21 cellular contexts compared by ENCODE assay signal in genomic region chr17:39866013-39866730, GRCh38. TPM values are rescaled to one million over a fixed set of nuclear protein-coding genes. Genes with fewer than 3 reads are reported as not detected.
DNase-seq lines count a peak whose midpoint lies in the region; ATAC-seq and TF ChIP-seq lines count a peak whose summit lies in the region.
"Had no signal": no experiment of that assay in that cellular context is flagged by ENCODE, and none has a peak within 500 bp of the region (broad histone marks: within the 10 kb centered on the region; RNA-seq: fewer than 3 reads in every experiment).

No MANE protein-coding gene starts in this region.

- ATAC-seq in stimulated activated naive B cell treated with anti-CD40 and anti-IgM and Interleukin-4, amounts not matched to agents 10 μg/mL and 1 μg/mL and 100 μg/mL, for 72 hours (replicated peaks): no peak
- ATAC-seq: gastrocnemius medialis, right cardiac atrium had no signal

- no peak overlapping the region for H3K27ac ChIP-seq in tibial artery
- H3K27ac ChIP-seq: brain microvascular endothelial cell, gastrocnemius medialis, SK-N-MC, vagina had no signal

- H3K4me3 Mint-ChIP-seq in activated naive CD4-positive, alpha-beta T cell treated with anti-CD3 and anti-CD28 coated beads, Interleukin-2, amount 50 U/mL, for 24 hours: peak overlapping the region; percentile 93
- H3K4me3 Mint-ChIP-seq in IgD-negative memory B cell: peak overlapping the region in 3 of 4 donors; percentile 75 to 100 (median 97)
- H3K4me3 Mint-ChIP-seq in activated T-helper 2 cell treated with anti-CD3 and anti-CD28 coated beads, Interferon-gamma antibody, Interleukin-2, Interleukin-4, amounts not matched to agents 10 μg/mL and 5 μg/mL and 100 μg/mL, durations not matched to agents 14 hours and 24 hours and 36 hours (ENCODE audit: low read depth): no peak overlapping the region
- H3K4me3 Mint-ChIP-seq in stimulated activated naive B cell treated with anti-CD40 and anti-IgM and Interleukin-4, amounts not matched to agents 10 μg/mL and 1 μg/mL and 100 μg/mL, for 72 hours: peak overlapping the region; percentile 26 to 50

- peaks cover 0 to 6% (median 3%) of the 10 kb centered on the region in 4 donors for H3K4me1 ChIP-seq in tibial artery

- peaks cover 47% of the 10 kb centered on the region for H3K4me1 Mint-ChIP-seq in activated naive CD4-positive, alpha-beta T cell treated with anti-CD3 and anti-CD28 coated beads, Interleukin-2, amount 50 U/mL, for 24 hours
- peaks cover 32 to 45% (median 36%) of the 10 kb centered on the region in 3 donors for H3K4me1 Mint-ChIP-seq in IgD-negative memory B cell
- peaks cover 51% of the 10 kb centered on the region for H3K4me1 Mint-ChIP-seq in activated T-helper 2 cell treated with anti-CD3 and anti-CD28 coated beads, Interferon-gamma antibody, Interleukin-2, Interleukin-4, amounts not matched to agents 10 μg/mL and 5 μg/mL and 100 μg/mL, durations not matched to agents 14 hours and 24 hours and 36 hours (ENCODE audit: low read depth)
- peaks cover 24 to 53% of the 10 kb centered on the region in 2 donors for H3K4me1 Mint-ChIP-seq in stimulated activated naive B cell treated with anti-CD40 and anti-IgM and Interleukin-4, amounts not matched to agents 10 μg/mL and 1 μg/mL and 100 μg/mL, for 72 hours

- H3K36me3 ChIP-seq in tibial artery: no peaks in the 10 kb centered on the region
- H3K36me3 ChIP-seq: brain microvascular endothelial cell, gastrocnemius medialis, vagina had no signal

- TF ChIP-seq CTCF in tibial artery (IDR thresholded peaks at IDR 0.05): no peak

- H3K27me3 Mint-ChIP-seq in activated naive CD4-positive, alpha-beta T cell treated with anti-CD3 and anti-CD28 coated beads, Interleukin-2, amount 50 U/mL, for 24 hours: no peaks in the 10 kb centered on the region
- no peaks in the 10 kb centered on the region for H3K27me3 Mint-ChIP-seq in IgD-negative memory B cell
- no peaks in the 10 kb centered on the region for H3K27me3 Mint-ChIP-seq in activated T-helper 2 cell treated with anti-CD3 and anti-CD28 coated beads, Interferon-gamma antibody, Interleukin-2, Interleukin-4, amounts not matched to agents 10 μg/mL and 5 μg/mL and 100 μg/mL, durations not matched to agents 14 hours and 24 hours and 36 hours (ENCODE audit: low read depth)
- H3K27me3 Mint-ChIP-seq in stimulated activated naive B cell treated with anti-CD40 and anti-IgM and Interleukin-4, amounts not matched to agents 10 μg/mL and 1 μg/mL and 100 μg/mL, for 72 hours: no peaks in the 10 kb centered on the region

- H3K9me3 Mint-ChIP-seq in activated naive CD4-positive, alpha-beta T cell treated with anti-CD3 and anti-CD28 coated beads, Interleukin-2, amount 50 U/mL, for 24 hours: peaks cover 5% of the 10 kb centered on the region
- peaks cover 0 to 3% (median 0%) of the 10 kb centered on the region in 3 donors for H3K9me3 Mint-ChIP-seq in IgD-negative memory B cell
- no peaks in the 10 kb centered on the region for H3K9me3 Mint-ChIP-seq in activated T-helper 2 cell treated with anti-CD3 and anti-CD28 coated beads, Interferon-gamma antibody, Interleukin-2, Interleukin-4, amounts not matched to agents 10 μg/mL and 5 μg/mL and 100 μg/mL, durations not matched to agents 14 hours and 24 hours and 36 hours
- peaks cover 0 to 4% of the 10 kb centered on the region in 2 donors for H3K9me3 Mint-ChIP-seq in stimulated activated naive B cell treated with anti-CD40 and anti-IgM and Interleukin-4, amounts not matched to agents 10 μg/mL and 1 μg/mL and 100 μg/mL, for 72 hours

- H3K27me3 ChIP-seq in tibial artery: peaks cover 6 to 72% of the 10 kb centered on the region in 2 donors

- H3K27ac Mint-ChIP-seq in activated naive CD4-positive, alpha-beta T cell treated with anti-CD3 and anti-CD28 coated beads, Interleukin-2, amount 50 U/mL, for 24 hours: peak overlapping the region; percentile 98
- H3K27ac Mint-ChIP-seq in IgD-negative memory B cell: peak overlapping the region; percentile 89 to 98 (median 94)
- peak overlapping the region; percentile 43 for H3K27ac Mint-ChIP-seq in activated T-helper 2 cell treated with anti-CD3 and anti-CD28 coated beads, Interferon-gamma antibody, Interleukin-2, Interleukin-4, amounts not matched to agents 10 μg/mL and 5 μg/mL and 100 μg/mL, durations not matched to agents 14 hours and 24 hours and 36 hours
- peak overlapping the region; percentile 94 for H3K27ac Mint-ChIP-seq in stimulated activated naive B cell treated with anti-CD40 and anti-IgM and Interleukin-4, amounts not matched to agents 10 μg/mL and 1 μg/mL and 100 μg/mL, for 72 hours

- peaks cover 0 to 10% (median 7%) of the 10 kb centered on the region in 3 donors for H3K9me3 ChIP-seq in tibial artery
- H3K9me3 ChIP-seq: mucosa of descending colon, vagina had no signal

- no peak for DNase-seq in activated naive CD4-positive, alpha-beta T cell treated with anti-CD3 and anti-CD28 coated beads, Interleukin-2, amount 50 U/mL, for 16 hours
- no peak for DNase-seq in activated T-helper 2 cell treated with anti-CD3 and anti-CD28 coated beads, Interferon-gamma antibody, Interleukin-2, Interleukin-4, amounts not matched to agents 10 μg/mL and 5 μg/mL and 100 μg/mL, durations not matched to agents 14 hours and 24 hours and 36 hours (ENCODE audit: low spot score)
- no peak for DNase-seq in stimulated activated naive B cell treated with anti-CD40 and anti-IgM and Interleukin-4, amounts not matched to agents 10 μg/mL and 1 μg/mL and 100 μg/mL, for 72 hours
- DNase-seq in midbrain (lab: John Stamatoyannopoulos, UW) (no peak), tibial artery (no peak), NCI-H748 (lab: John Stamatoyannopoulos, UW; ENCODE audit: unreplicated experiment) (no peak)
- DNase-seq: activated naive CD4-positive, alpha-beta T cell treated with anti-CD3 and anti-CD28 coated beads for 36 hours; brain microvascular endothelial cell; erythroblast; gastrocnemius medialis; H7; mucosa of descending colon; NCI-H1092; NCI-H2107; NCI-H526; occipital lobe; right cardiac atrium had no signal

- intact Hi-C loops in activated T-helper 2 cell treated with anti-CD3 and anti-CD28 coated beads, Interferon-gamma antibody, Interleukin-2, Interleukin-4, amounts not matched to agents 10 μg/mL and 5 μg/mL and 100 μg/mL, durations not matched to agents 14 hours and 24 hours and 36 hours (cut with micrococcal nuclease): loop anchor here (2.0 to 5.0 kb wide), 4 partner anchors 61 to 244 kb away; partner anchors contain the start of genes LRRC3C and ORMDL3
- intact Hi-C loops in tibial artery (cut with DNase I; ENCODE audit: low total_unique reads): no loop called here

- no peak overlapping the region for H3K4me3 ChIP-seq in tibial artery
- H3K4me3 ChIP-seq: gastrocnemius medialis, mucosa of descending colon, SK-N-MC, vagina had no signal

- peaks cover 2% of the 10 kb centered on the region for H3K36me3 Mint-ChIP-seq in activated naive CD4-positive, alpha-beta T cell treated with anti-CD3 and anti-CD28 coated beads, Interleukin-2, amount 50 U/mL, for 24 hours
- peaks cover 6% of the 10 kb centered on the region for H3K36me3 Mint-ChIP-seq in IgD-negative memory B cell
- H3K36me3 Mint-ChIP-seq in activated T-helper 2 cell treated with anti-CD3 and anti-CD28 coated beads, Interferon-gamma antibody, Interleukin-2, Interleukin-4, amounts not matched to agents 10 μg/mL and 5 μg/mL and 100 μg/mL, durations not matched to agents 14 hours and 24 hours and 36 hours (ENCODE audit: low read depth): no peaks in the 10 kb centered on the region
- peaks cover 11 to 14% of the 10 kb centered on the region in 2 donors for H3K36me3 Mint-ChIP-seq in stimulated activated naive B cell treated with anti-CD40 and anti-IgM and Interleukin-4, amounts not matched to agents 10 μg/mL and 1 μg/mL and 100 μg/mL, for 72 hours

RNA-seq across cellular contexts. Expression of gene ZPBP2, which starts 1.8 kb away (rescaled TPM):
- polyA plus RNA-seq in IgD-negative memory B cell: 0.84 TPM
- total RNA-seq in activated T-helper 2 cell treated with anti-CD3 and anti-CD28 coated beads, Interferon-gamma antibody, Interleukin-2, Interleukin-4, amounts not matched to agents 10 μg/mL and 5 μg/mL and 100 μg/mL, durations not matched to agents 14 hours and 24 hours and 36 hours: not detected in 2 replicates
- total RNA-seq: activated naive CD4-positive, alpha-beta T cell treated with anti-CD3 and anti-CD28 coated beads for 36 hours; gastrocnemius medialis; H7; mucosa of descending colon; occipital lobe; right cardiac atrium; vagina had no signal
- polyA plus RNA-seq: right cardiac atrium had no signal

RNA-seq across cellular contexts. Expression of gene IKZF3, which starts 2.1 kb away (rescaled TPM):
- 103 TPM for polyA plus RNA-seq in IgD-negative memory B cell
- 18.3 and 20.3 TPM in 2 replicates for total RNA-seq in activated T-helper 2 cell treated with anti-CD3 and anti-CD28 coated beads, Interferon-gamma antibody, Interleukin-2, Interleukin-4, amounts not matched to agents 10 μg/mL and 5 μg/mL and 100 μg/mL, durations not matched to agents 14 hours and 24 hours and 36 hours

RNA-seq across cellular contexts. Expression of gene GSDMB, which starts 52.3 kb away (rescaled TPM):
- polyA plus RNA-seq in IgD-negative memory B cell: 0.36 TPM
- total RNA-seq in activated T-helper 2 cell treated with anti-CD3 and anti-CD28 coated beads, Interferon-gamma antibody, Interleukin-2, Interleukin-4, amounts not matched to agents 10 μg/mL and 5 μg/mL and 100 μg/mL, durations not matched to agents 14 hours and 24 hours and 36 hours: 24.6 and 26.3 TPM in 2 replicates

Comparison
In these comparisons a context has a peak if more than half of its experiments do, and no peak if none do; other contexts are left out.
1. H3K27ac Mint-ChIP-seq: peak in every context shown above with its lines; median percentile 98 in activated naive CD4-positive, alpha-beta T cell treated with anti-CD3 and anti-CD28 coated beads, Interleukin-2, amount 50 U/mL, for 24 hours; 94 in IgD-negative memory B cell; 94 in stimulated activated naive B cell treated with anti-CD40 and anti-IgM and Interleukin-4, amounts not matched to agents 10 μg/mL and 1 μg/mL and 100 μg/mL, for 72 hours; 43 in activated T-helper 2 cell treated with anti-CD3 and anti-CD28 coated beads, Interferon-gamma antibody, Interleukin-2, Interleukin-4, amounts not matched to agents 10 μg/mL and 5 μg/mL and 100 μg/mL, durations not matched to agents 14 hours and 24 hours and 36 hours.